Comparison of ENCODE assay signal across 1 cellular context in the genomic region with DNA sequence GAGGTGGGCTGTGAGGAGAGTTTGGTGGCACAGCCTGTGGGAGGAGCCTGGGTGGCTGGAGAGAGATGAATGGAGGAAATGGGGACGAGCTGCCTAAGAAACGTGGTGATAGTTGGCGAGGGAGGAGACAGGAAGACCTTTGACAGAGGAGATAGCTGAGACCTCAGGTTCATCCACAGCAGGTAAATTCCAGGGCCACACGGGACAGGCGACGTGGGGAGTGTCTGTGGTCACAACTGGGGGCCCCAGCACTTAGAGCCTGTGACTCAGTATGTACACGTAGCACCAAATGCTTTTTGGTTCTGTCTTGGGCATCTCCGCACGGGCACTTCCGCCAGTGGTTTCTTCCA.
TF ChIP-seq lines count a peak whose summit lies in the region.

No MANE protein-coding gene starts in this region.

TF ChIP-seq in IMR-90, 13 proteins besides CTCF, POLR2A, EP300 and RAD21:
- TF ChIP-seq, protein P1, sequence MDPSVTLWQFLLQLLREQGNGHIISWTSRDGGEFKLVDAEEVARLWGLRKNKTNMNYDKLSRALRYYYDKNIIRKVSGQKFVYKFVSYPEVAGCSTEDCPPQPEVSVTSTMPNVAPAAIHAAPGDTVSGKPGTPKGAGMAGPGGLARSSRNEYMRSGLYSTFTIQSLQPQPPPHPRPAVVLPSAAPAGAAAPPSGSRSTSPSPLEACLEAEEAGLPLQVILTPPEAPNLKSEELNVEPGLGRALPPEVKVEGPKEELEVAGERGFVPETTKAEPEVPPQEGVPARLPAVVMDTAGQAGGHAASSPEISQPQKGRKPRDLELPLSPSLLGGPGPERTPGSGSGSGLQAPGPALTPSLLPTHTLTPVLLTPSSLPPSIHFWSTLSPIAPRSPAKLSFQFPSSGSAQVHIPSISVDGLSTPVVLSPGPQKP (IDR thresholded peaks at IDR 0.05; ENCODE audit: borderline replicate concordance, low read depth, low read length) = no peak
- TF ChIP-seq, protein P2, sequence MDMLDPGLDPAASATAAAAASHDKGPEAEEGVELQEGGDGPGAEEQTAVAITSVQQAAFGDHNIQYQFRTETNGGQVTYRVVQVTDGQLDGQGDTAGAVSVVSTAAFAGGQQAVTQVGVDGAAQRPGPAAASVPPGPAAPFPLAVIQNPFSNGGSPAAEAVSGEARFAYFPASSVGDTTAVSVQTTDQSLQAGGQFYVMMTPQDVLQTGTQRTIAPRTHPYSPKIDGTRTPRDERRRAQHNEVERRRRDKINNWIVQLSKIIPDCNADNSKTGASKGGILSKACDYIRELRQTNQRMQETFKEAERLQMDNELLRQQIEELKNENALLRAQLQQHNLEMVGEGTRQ (IDR thresholded peaks at IDR 0.05; ENCODE audit: low read depth, low read length) = no peak
- TF ChIP-seq SMC3 (IDR thresholded peaks at IDR 0.05; ENCODE audit: low read depth, low read length) = no peak
- no peak for TF ChIP-seq RFX5 (IDR thresholded peaks at IDR 0.05; ENCODE audit: low read depth, low read length)
- TF ChIP-seq BHLHE40 (IDR thresholded peaks at IDR 0.05; ENCODE audit: low read depth, low read length) = no peak
- TF ChIP-seq RCOR1 (IDR thresholded peaks at IDR 0.05; ENCODE audit: insufficient replicate concordance, low read length) = no peak
- TF ChIP-seq MAZ (IDR thresholded peaks at IDR 0.05; ENCODE audit: borderline replicate concordance, low read depth, low read length) = no peak
- no peak for TF ChIP-seq CHD1 (IDR thresholded peaks at IDR 0.05; ENCODE audit: low read depth, low read length)
- no peak for TF ChIP-seq MXI1 (IDR thresholded peaks at IDR 0.05; ENCODE audit: borderline replicate concordance, low read depth, low read length)
- no peak for TF ChIP-seq MAFK (IDR thresholded peaks at IDR 0.05; ENCODE audit: low read depth, low read length)
- no peak for TF ChIP-seq CEBPB (IDR thresholded peaks at IDR 0.05; ENCODE audit: low read depth, low read length)
- no peak for TF ChIP-seq NFE2L2 (IDR thresholded peaks at IDR 0.05; ENCODE audit: low read depth, low read length)
- no peak for TF ChIP-seq FOS (IDR thresholded peaks at IDR 0.05; ENCODE audit: low read depth, low read length)
TF ChIP-seq in IMR-90: peak in this region for 0.
